9 cellular contexts compared by ENCODE assay signal in genomic region chr12:114636723-114637480, GRCh38. TPM values are rescaled to one million over a fixed set of nuclear protein-coding genes. Genes with fewer than 3 reads are reported as not detected.
DNase-seq lines count a peak whose midpoint lies in the region; TF ChIP-seq lines count a peak whose summit lies in the region.
"Had no signal": no experiment of that assay in that cellular context is flagged by ENCODE, and none has a peak within 500 bp of the region (broad histone marks: within the 10 kb centered on the region; RNA-seq: fewer than 3 reads in every experiment).

No MANE protein-coding gene starts in this region.

- H3K9me3 ChIP-seq in OCI-LY1 (ENCODE audit: low read length) (no peaks in the 10 kb centered on the region), uterus (no peaks in the 10 kb centered on the region)

- H3K9ac ChIP-seq in OCI-LY1 (ENCODE audit: low read length), result no peak overlapping the region

- H3K4me3 ChIP-seq in OCI-LY1 (ENCODE audit: low read depth, low read length, poor library complexity, severe bottlenecking) (no peak overlapping the region), epithelial cell of proximal tubule (ENCODE audit: low read depth, low read length) (no peak overlapping the region), uterus (no peak overlapping the region)

- no peak for TF ChIP-seq POLR2A in uterus (IDR thresholded peaks at IDR 0.05)

- no peaks in the 10 kb centered on the region for H4K20me1 ChIP-seq in OCI-LY1 (ENCODE audit: insufficient read depth, low read length)

- no peaks in the 10 kb centered on the region for H3K36me3 ChIP-seq in OCI-LY1 (ENCODE audit: insufficient read depth, low read length)
- H3K36me3 ChIP-seq in uterus, result no peaks in the 10 kb centered on the region

- intact Hi-C loops in uterus (cut with DNase I; ENCODE audit: low total_unique reads), result no loop called here

- TF ChIP-seq CTCF in OCI-LY1 (IDR thresholded peaks at IDR 0.05; ENCODE audit: low read length) (peak; percentile 15; the same call in 1 of the 2 replicates), epithelial cell of proximal tubule (conservative IDR thresholded peaks at IDR 0.05; ENCODE audit: low read depth, low read length) (peak; percentile 43), uterus (IDR thresholded peaks at IDR 0.05) (peak in 1 of 4 experiments; percentile 16)

- H3K27ac ChIP-seq in OCI-LY1 (ENCODE audit: low read depth, low read length, poor library complexity, severe bottlenecking) (no peak overlapping the region), uterus (no peak overlapping the region)

- H3K4me1 ChIP-seq in OCI-LY1 (ENCODE audit: insufficient read depth, low read length, severe bottlenecking), result no peaks in the 10 kb centered on the region
- no peaks in the 10 kb centered on the region for H3K4me1 ChIP-seq in uterus

- DNase-seq in ELR (ENCODE audit: low read depth) (peak; percentile 48), epithelial cell of proximal tubule (ENCODE audit: low read depth) (no peak), retina (peak; percentile 15), amniotic stem cell (lab: John Stamatoyannopoulos, UW) (no peak), DMS153 treated with DMSO at 0.1 percent for 48 hours (lab: John Stamatoyannopoulos, UW; ENCODE audit: unreplicated experiment) (no peak), mesenteric fat pad (ENCODE audit: low spot score) (no peak), uterus (no peak)
- DNase-seq: NCI-H2029 treated with DMSO at 0.1 percent for 48 hours had no signal

- H3K27me3 ChIP-seq in OCI-LY1 (ENCODE audit: insufficient read depth, low read length) (no peaks in the 10 kb centered on the region), uterus (no peaks in the 10 kb centered on the region)

- no peaks in the 10 kb centered on the region for H3K79me2 ChIP-seq in OCI-LY1 (ENCODE audit: insufficient read depth, low read length)

- no peaks in the 10 kb centered on the region for H3F3A ChIP-seq in OCI-LY1 (ENCODE audit: insufficient read depth, low read length)

- H3K9me2 ChIP-seq in OCI-LY1 (ENCODE audit: low read depth, low read length), result no peaks in the 10 kb centered on the region

- H2AFZ ChIP-seq in OCI-LY1 (ENCODE audit: low read length), result no peak overlapping the region

- H3K4me2 ChIP-seq in OCI-LY1 (ENCODE audit: low read length), result no peak overlapping the region

RNA-seq across cellular contexts. Expression of gene TBX3, which starts 47.1 kb away (rescaled TPM):
- total RNA-seq in epithelial cell of proximal tubule (2.0 and 4.2 TPM in 2 replicates), mesenteric fat pad (16.5 TPM), uterus (100 to 1,000 TPM in 1 of 4 donors, 10 to 100 TPM in 3; 11.0 to 120 (median 56.3) TPM)

Comparison
In these comparisons a context has a peak if more than half of its experiments do, and no peak if none do; other contexts are left out.
1. DNase-seq: peak in ELR (single experiment) and retina (single experiment); none in epithelial cell of proximal tubule (single experiment), amniotic stem cell (single experiment), DMS153 treated with DMSO at 0.1 percent for 48 hours (single experiment), mesenteric fat pad (single experiment) and uterus (0 of 2).